In the genomic region with DNA sequence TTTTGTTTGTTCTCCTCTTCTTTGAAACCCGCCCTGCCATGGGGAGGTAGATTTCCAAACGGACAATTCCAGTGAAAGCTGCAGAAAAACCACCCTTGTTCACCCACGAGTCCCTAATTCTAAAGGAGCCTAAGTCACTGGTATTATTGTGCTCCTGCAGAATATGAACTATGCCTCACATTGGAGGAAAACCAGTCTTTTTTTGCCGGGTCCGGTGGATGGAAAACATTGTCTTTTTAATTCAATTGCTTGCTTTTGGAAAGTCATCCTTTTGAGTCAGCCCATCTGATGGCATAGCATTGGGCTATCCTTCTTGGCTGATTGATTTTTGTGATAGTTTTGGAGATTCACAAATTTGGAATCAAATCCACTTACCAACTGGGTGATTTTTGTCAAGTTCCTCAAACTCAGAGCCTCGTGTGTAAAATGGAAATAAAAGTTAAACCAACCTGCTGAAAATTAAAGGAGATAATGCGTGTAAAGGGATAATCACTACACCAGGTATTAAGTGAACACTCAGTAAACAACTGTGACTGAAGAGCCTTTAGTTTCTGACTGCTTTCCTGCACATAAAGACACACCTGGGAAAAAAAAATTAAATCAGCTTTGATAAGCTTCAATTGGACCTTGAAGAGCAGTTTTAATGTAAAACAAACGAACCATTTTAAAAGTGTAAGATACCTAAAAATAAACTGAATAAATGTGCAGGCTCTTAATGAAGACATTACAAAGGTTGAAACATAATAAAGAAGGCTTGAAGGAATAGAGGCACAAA, we compare ENCODE assay signal across 8 cellular contexts. TPM values are rescaled to one million over a fixed set of nuclear protein-coding genes. Genes with fewer than 3 reads are reported as not detected.
A peak's percentile ranks its signal among the peaks of the same experiment; 100 is the strongest.
DNase-seq lines count a peak whose midpoint lies in the region; ATAC-seq and TF ChIP-seq lines count a peak whose summit lies in the region.

No MANE protein-coding gene starts in this region.

- peaks cover 3% of the 10 kb centered on the region for H3K36me3 Mint-ChIP-seq in mesothelial cell of epicardium

- no peak for TF ChIP-seq CTCF in mesothelial cell of epicardium (IDR thresholded peaks at IDR 0.05; ENCODE audit: unreplicated experiment)

- ATAC-seq in GM21825 (IDR thresholded peaks at IDR 0.05; ENCODE audit: unreplicated experiment), result no peak
- no peak for ATAC-seq in GM18502 (IDR thresholded peaks at IDR 0.05; ENCODE audit: poor library complexity, unreplicated experiment)

- H3K9me3 Mint-ChIP-seq in mesothelial cell of epicardium, result no peaks in the 10 kb centered on the region

- POLR2A ChIA-PET in HEK293T (lab: Yijun Ruan, JAX), result interaction anchor here (1.5 kb wide), 1 partner anchor 27 kb away, joined by 3 read pairs; no protein-coding TSS in a partner anchor

- H2AFZ ChIP-seq in ACC112 (ENCODE audit: low read length, unreplicated experiment), result no peak overlapping the region

- peaks cover 6% of the 10 kb centered on the region for H3K4me1 ChIP-seq in ACC112 (ENCODE audit: control insufficient read depth, insufficient read depth, low read length, unreplicated experiment)
- peaks cover 3% of the 10 kb centered on the region for H3K4me1 ChIP-seq in adipocyte (ENCODE audit: control insufficient read depth, insufficient read depth, low read length)

- peaks cover 24% of the 10 kb centered on the region for H3K4me1 Mint-ChIP-seq in mesothelial cell of epicardium

- H3K36me3 ChIP-seq in ACC112 (ENCODE audit: insufficient read depth, low read length) (no peaks in the 10 kb centered on the region), adipocyte (ENCODE audit: control insufficient read depth, insufficient read depth, low read length, severe bottlenecking) (no peaks in the 10 kb centered on the region)

- no peak overlapping the region for H3K27ac ChIP-seq in ACC112 (ENCODE audit: low read depth, low read length)

- H3K27me3 Mint-ChIP-seq in mesothelial cell of epicardium (ENCODE audit: low read depth), result peaks cover 3% of the 10 kb centered on the region

- no peaks in the 10 kb centered on the region for H3K79me2 ChIP-seq in ACC112 (ENCODE audit: control insufficient read depth, insufficient read depth, low read length, unreplicated experiment)

- H3K9ac ChIP-seq in adipocyte (ENCODE audit: low read length), result no peak overlapping the region

- peak overlapping the region; percentile 86 for H3K27ac Mint-ChIP-seq in mesothelial cell of epicardium

- H3K9me3 ChIP-seq in adipocyte (ENCODE audit: control insufficient read depth, low read length), result no peaks in the 10 kb centered on the region

- peak overlapping the region; percentile 78 for H3K4me3 ChIP-seq in ACC112 (ENCODE audit: low read depth, low read length)
- H3K4me3 ChIP-seq in adipocyte (ENCODE audit: low read length), result peak overlapping the region; percentile 52

- DNase-seq in HEK293T (ENCODE audit: extremely low spot score) (no peak), adipocyte (ENCODE audit: low read depth) (no peak), mesothelial cell of epicardium (ENCODE audit: low spot score in 2 of 2, unreplicated experiment in 2 of 2) (no peak), foreskin melanocyte (no peak)
- no peak for DNase-seq in stimulated activated CD4-positive, alpha-beta T cell treated with anti-CD3 and anti-CD28 coated beads, Interleukin-4, amount 100 ng/mL, for 1 hour

- CTCF ChIA-PET in HEK293T (lab: Yijun Ruan, JAX), result no interaction called here

- H3K27me3 ChIP-seq in ACC112 (ENCODE audit: insufficient read depth, low read length) (peaks cover 37% of the 10 kb centered on the region), adipocyte (replicated peaks; ENCODE audit: control insufficient read depth, insufficient read depth, low read length) (peaks cover 52% of the 10 kb centered on the region)

- H3K4me3 Mint-ChIP-seq in mesothelial cell of epicardium, result peak overlapping the region; percentile 96

TF ChIP-seq in HEK293T, 16 proteins besides CTCF, POLR2A, EP300 and RAD21:
- no peak for TF ChIP-seq NFRKB (IDR thresholded peaks at IDR 0.05)
- TF ChIP-seq, protein P1, sequence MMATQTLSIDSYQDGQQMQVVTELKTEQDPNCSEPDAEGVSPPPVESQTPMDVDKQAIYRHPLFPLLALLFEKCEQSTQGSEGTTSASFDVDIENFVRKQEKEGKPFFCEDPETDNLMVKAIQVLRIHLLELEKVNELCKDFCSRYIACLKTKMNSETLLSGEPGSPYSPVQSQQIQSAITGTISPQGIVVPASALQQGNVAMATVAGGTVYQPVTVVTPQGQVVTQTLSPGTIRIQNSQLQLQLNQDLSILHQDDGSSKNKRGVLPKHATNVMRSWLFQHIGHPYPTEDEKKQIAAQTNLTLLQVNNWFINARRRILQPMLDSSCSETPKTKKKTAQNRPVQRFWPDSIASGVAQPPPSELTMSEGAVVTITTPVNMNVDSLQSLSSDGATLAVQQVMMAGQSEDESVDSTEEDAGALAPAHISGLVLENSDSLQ (IDR thresholded peaks at IDR 0.05), result no peak
- peak; percentile 27; the same call in 1 of the 2 replicates for TF ChIP-seq L3MBTL2 (conservative IDR thresholded peaks at IDR 0.05)

RNA-seq across cellular contexts. Expression of a gene that starts 0.8 kb away (rescaled TPM):
- 8.2 to 9.7 TPM (median 8.9 TPM) in 3 replicates for total RNA-seq in mesothelial cell of epicardium

RNA-seq across cellular contexts. Expression of a gene that starts 57.3 kb away (rescaled TPM):
- total RNA-seq in mesothelial cell of epicardium, result 1.3 to 1.8 TPM (median 1.4 TPM) in 3 replicates
